ENCODE assay signal across 28 cellular contexts in the genomic region with DNA sequence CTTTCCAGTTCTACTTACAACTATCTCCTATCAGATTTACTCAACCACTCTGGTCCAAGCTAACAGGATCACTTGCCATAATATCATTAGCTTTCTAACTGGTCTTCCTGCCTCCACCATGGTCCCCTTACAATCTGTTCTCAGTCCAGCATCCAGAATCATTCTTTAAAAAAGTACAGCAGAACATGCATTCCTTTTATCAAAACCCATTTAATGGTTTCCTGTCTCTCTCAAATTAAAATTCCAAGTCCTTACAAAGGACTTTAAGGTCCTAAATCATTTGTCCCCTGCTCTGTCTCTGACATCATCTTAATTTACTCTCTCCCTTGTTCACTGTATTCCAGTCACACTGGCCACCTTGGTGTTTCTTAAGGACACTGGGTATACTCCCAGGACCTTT.
"Had no signal": no experiment of that assay in that cellular context is flagged by ENCODE, and none has a peak within 500 bp of the region (broad histone marks: within the 10 kb centered on the region; RNA-seq: fewer than 3 reads in every experiment).

No MANE protein-coding gene starts in this region.

- H3K27me3 ChIP-seq: stomach, suprapubic skin, testis, thyroid gland, tibial artery, tibial nerve, transverse colon, upper lobe of left lung, upper lobe of right lung, uterus, vagina had no signal

- H3K36me3 Mint-ChIP-seq: stimulated activated effector memory CD8-positive, alpha-beta T cell treated with anti-CD3 and anti-CD28 coated beads, Interleukin-12 subunit alpha, Interleukin-12 subunit beta, amount 100 ng/mL, for 72 hours; type B pancreatic cell had no signal

- H3K27ac ChIP-seq: stomach, suprapubic skin, testis, thoracic aorta, thyroid gland, tibial artery, tibial nerve, transverse colon, upper lobe of left lung, upper lobe of right lung, uterus, vagina had no signal

- H3K4me3 Mint-ChIP-seq: stimulated activated effector memory CD8-positive, alpha-beta T cell treated with anti-CD3 and anti-CD28 coated beads, Interleukin-12 subunit alpha, Interleukin-12 subunit beta, amount 100 ng/mL, for 72 hours; stimulated activated memory B cell treated with anti-CD40 and anti-IgM and Interleukin-4, amounts not matched to agents 10 μg/mL and 1 μg/mL and 100 μg/mL, for 72 hours; stimulated activated naive B cell treated with anti-CD40 and anti-IgM and Interleukin-4, amounts not matched to agents 10 μg/mL and 1 μg/mL and 100 μg/mL, for 72 hours; stimulated activated naive CD8-positive, alpha-beta T cell treated with anti-CD3 and anti-CD28 coated beads, Interleukin-15, amount 100 ng/mL, for 72 hours; stimulated activated naive CD8-positive, alpha-beta T cell treated with anti-CD3 and anti-CD28 coated beads, Interleukin-15, Interleukin-2, amounts not matched to agents 100 ng/mL and 50 ng/mL, for 24 hours; type B pancreatic cell had no signal

- DNase-seq: stimulated activated CD4-positive, alpha-beta T cell treated with anti-CD3 and anti-CD28 coated beads, Interleukin-2, amount 100 ng/mL, for 48 hours; stimulated activated CD4-positive, alpha-beta T cell treated with anti-CD3 and anti-CD28 coated beads, Interleukin-4, amount 100 ng/mL, for 1 hour; stimulated activated CD4-positive, alpha-beta T cell treated with anti-CD3 and anti-CD28 coated beads, Interleukin-4, amount 100 ng/mL, for 24 hours; stimulated activated CD4-positive, alpha-beta T cell treated with anti-CD3 and anti-CD28 coated beads, Interleukin-4, amount 100 ng/mL, for 4 hours; stimulated activated CD8-positive, alpha-beta memory T cell treated with anti-CD3 and anti-CD28 coated beads, Interleukin-4, amount 100 ng/mL, for 48 hours; stimulated activated naive B cell treated with anti-CD40 and anti-IgM and Interleukin-4, amounts not matched to agents 10 μg/mL and 1 μg/mL and 100 μg/mL, for 72 hours; stimulated activated naive CD4-positive, alpha-beta T cell; stimulated activated naive CD4-positive, alpha-beta T cell treated with Interleukin-2 at 50 U/mL for 16 hours; stimulated activated naive CD8-positive, alpha-beta T cell treated with anti-CD3 and anti-CD28 coated beads, Interleukin-15, amount 100 ng/mL, for 72 hours; stimulated activated naive CD8-positive, alpha-beta T cell treated with anti-CD3 and anti-CD28 coated beads, Interleukin-15, Interleukin-2, amounts not matched to agents 100 U/mL and 50 U/mL, for 24 hours; stomach; substantia nigra; testis; thyroid gland; tibial artery; transverse colon; trophoblast cell; upper lobe of left lung; upper lobe of right lung; uterus had no signal

- H3K4me1 Mint-ChIP-seq: stimulated activated effector memory CD8-positive, alpha-beta T cell treated with anti-CD3 and anti-CD28 coated beads, Interleukin-12 subunit alpha, Interleukin-12 subunit beta, amount 100 ng/mL, for 72 hours; stimulated activated memory B cell treated with anti-CD40 and anti-IgM and Interleukin-4, amounts not matched to agents 10 μg/mL and 1 μg/mL and 100 μg/mL, for 72 hours; stimulated activated naive B cell treated with anti-CD40 and anti-IgM and Interleukin-4, amounts not matched to agents 10 μg/mL and 1 μg/mL and 100 μg/mL, for 72 hours; stimulated activated naive CD8-positive, alpha-beta T cell treated with anti-CD3 and anti-CD28 coated beads, Interleukin-15, amount 100 ng/mL, for 72 hours had no signal

- H3K9me3 ChIP-seq: stomach, suprapubic skin, testis, thoracic aorta, thyroid gland, tibial artery, transverse colon, upper lobe of left lung, upper lobe of right lung, uterus, vagina had no signal

- H3K36me3 ChIP-seq: stomach, suprapubic skin, thoracic aorta, thyroid gland, tibial artery, transverse colon, upper lobe of left lung, upper lobe of right lung, uterus, vagina had no signal

- ATAC-seq: stimulated activated effector memory CD8-positive, alpha-beta T cell treated with anti-CD3 and anti-CD28 coated beads, Interleukin-12 subunit alpha, Interleukin-12 subunit beta, amount 100 ng/mL, for 72 hours; stimulated activated memory B cell treated with anti-CD40 and anti-IgM and Interleukin-4, amounts not matched to agents 10 μg/mL and 1 μg/mL and 100 μg/mL, for 72 hours; stimulated activated naive B cell treated with anti-CD40 and anti-IgM and Interleukin-4, amounts not matched to agents 10 μg/mL and 1 μg/mL and 100 μg/mL, for 72 hours; stimulated activated naive CD8-positive, alpha-beta T cell treated with anti-CD3 and anti-CD28 coated beads, Interleukin-15, amount 100 ng/mL, for 72 hours; stimulated activated naive CD8-positive, alpha-beta T cell treated with anti-CD3 and anti-CD28 coated beads, Interleukin-15, Interleukin-2, amounts not matched to agents 100 U/mL and 50 U/mL, for 24 hours; upper lobe of right lung had no signal

- H3K27me3 Mint-ChIP-seq: stimulated activated memory B cell treated with anti-CD40 and anti-IgM and Interleukin-4, amounts not matched to agents 10 μg/mL and 1 μg/mL and 100 μg/mL, for 72 hours; stimulated activated naive B cell treated with anti-CD40 and anti-IgM and Interleukin-4, amounts not matched to agents 10 μg/mL and 1 μg/mL and 100 μg/mL, for 72 hours; stimulated activated naive CD8-positive, alpha-beta T cell treated with anti-CD3 and anti-CD28 coated beads, Interleukin-15, amount 100 ng/mL, for 72 hours; stimulated activated naive CD8-positive, alpha-beta T cell treated with anti-CD3 and anti-CD28 coated beads, Interleukin-15, Interleukin-2, amounts not matched to agents 100 ng/mL and 50 ng/mL, for 24 hours; type B pancreatic cell had no signal

- H3K4me1 ChIP-seq: stomach, suprapubic skin, testis, thyroid gland, tibial artery, tibial nerve, transverse colon, upper lobe of left lung, upper lobe of right lung, uterus, vagina had no signal

- H3K27ac Mint-ChIP-seq: stimulated activated effector memory CD8-positive, alpha-beta T cell treated with anti-CD3 and anti-CD28 coated beads, Interleukin-12 subunit alpha, Interleukin-12 subunit beta, amount 100 ng/mL, for 72 hours; stimulated activated memory B cell treated with anti-CD40 and anti-IgM and Interleukin-4, amounts not matched to agents 10 μg/mL and 1 μg/mL and 100 μg/mL, for 72 hours; stimulated activated naive B cell treated with anti-CD40 and anti-IgM and Interleukin-4, amounts not matched to agents 10 μg/mL and 1 μg/mL and 100 μg/mL, for 72 hours; stimulated activated naive CD8-positive, alpha-beta T cell treated with anti-CD3 and anti-CD28 coated beads, Interleukin-15, amount 100 ng/mL, for 72 hours; stimulated activated naive CD8-positive, alpha-beta T cell treated with anti-CD3 and anti-CD28 coated beads, Interleukin-15, Interleukin-2, amounts not matched to agents 100 ng/mL and 50 ng/mL, for 24 hours; type B pancreatic cell had no signal

- H3K9me3 Mint-ChIP-seq: stimulated activated effector memory CD8-positive, alpha-beta T cell treated with anti-CD3 and anti-CD28 coated beads, Interleukin-12 subunit alpha, Interleukin-12 subunit beta, amount 100 ng/mL, for 72 hours; stimulated activated memory B cell treated with anti-CD40 and anti-IgM and Interleukin-4, amounts not matched to agents 10 μg/mL and 1 μg/mL and 100 μg/mL, for 72 hours; stimulated activated naive B cell treated with anti-CD40 and anti-IgM and Interleukin-4, amounts not matched to agents 10 μg/mL and 1 μg/mL and 100 μg/mL, for 72 hours; stimulated activated naive CD8-positive, alpha-beta T cell treated with anti-CD3 and anti-CD28 coated beads, Interleukin-15, amount 100 ng/mL, for 72 hours; stimulated activated naive CD8-positive, alpha-beta T cell treated with anti-CD3 and anti-CD28 coated beads, Interleukin-15, Interleukin-2, amounts not matched to agents 100 ng/mL and 50 ng/mL, for 24 hours; type B pancreatic cell had no signal

- H3K4me3 ChIP-seq: stomach, suprapubic skin, testis, thoracic aorta, thyroid gland, tibial artery, tibial nerve, transverse colon, upper lobe of left lung, upper lobe of right lung, uterus, vagina had no signal
